24 cellular contexts compared by ENCODE assay signal in the genomic region with DNA sequence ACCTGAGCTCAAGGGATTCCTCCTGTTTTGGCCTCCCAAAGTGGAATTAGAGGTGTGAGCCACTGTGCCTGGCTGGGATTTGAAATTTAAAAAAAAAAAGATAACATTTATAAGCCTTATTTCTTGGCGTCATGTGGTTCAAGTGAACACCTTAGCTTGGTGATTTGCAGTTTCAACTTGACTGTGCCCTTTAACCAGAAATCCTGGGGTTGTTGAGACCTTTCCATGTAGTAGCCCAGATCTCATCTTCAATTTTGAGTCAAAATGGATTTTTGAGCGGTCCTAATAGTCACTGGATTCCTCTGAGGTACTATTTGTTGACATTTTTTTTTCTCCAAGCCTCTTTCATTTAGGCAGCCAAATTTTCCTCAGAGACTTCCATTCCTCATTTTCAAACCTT. TPM values are rescaled to one million over a fixed set of nuclear protein-coding genes. Genes with fewer than 3 reads are reported as not detected.
DNase-seq lines count a peak whose midpoint lies in the region; ATAC-seq and TF ChIP-seq lines count a peak whose summit lies in the region.
"Had no signal": no experiment of that assay in that cellular context is flagged by ENCODE, and none has a peak within 500 bp of the region (broad histone marks: within the 10 kb centered on the region; RNA-seq: fewer than 3 reads in every experiment).

No MANE protein-coding gene starts in this region.

- no peak overlapping the region for H2BK15ac ChIP-seq in H9 (ENCODE audit: low read depth, low read length)

- no peak overlapping the region for H4K91ac ChIP-seq in H9 (ENCODE audit: insufficient read length, low read depth, low read length)

- no peak overlapping the region for H3K18ac ChIP-seq in H9 (ENCODE audit: insufficient read length, low read depth, low read length)

- peaks cover 3% of the 10 kb centered on the region for H3K27me3 Mint-ChIP-seq in activated naive CD4-positive, alpha-beta T cell treated with anti-CD3 and anti-CD28 coated beads, Interleukin-2, amount 50 U/mL, for 24 hours
- H3K27me3 Mint-ChIP-seq in H9 (ENCODE audit: low read depth) = peaks cover 4% of the 10 kb centered on the region
- peaks cover 6% of the 10 kb centered on the region for H3K27me3 Mint-ChIP-seq in nephron progenitor cell (ENCODE audit: low read depth, poor library complexity)

- no peak overlapping the region for H2BK12ac ChIP-seq in H9 (ENCODE audit: insufficient read length, low read depth, low read length)

- H3K4me1 Mint-ChIP-seq in activated naive CD4-positive, alpha-beta T cell treated with anti-CD3 and anti-CD28 coated beads, Interleukin-2, amount 50 U/mL, for 24 hours = no peaks in the 10 kb centered on the region
- H3K4me1 Mint-ChIP-seq in H9 = peaks cover 16 to 22% of the 10 kb centered on the region in 2 experiments
- peaks cover 48% of the 10 kb centered on the region for H3K4me1 Mint-ChIP-seq in nephron progenitor cell
- H3K4me1 Mint-ChIP-seq: CD4-positive, CD25-positive, alpha-beta regulatory T cell had no signal

- no CpG with 5 or more reads among the region's 2 CpGs for WGBS in H9 (ENCODE audit: extremely low coverage, insufficient read length, low lambda C conversion rate)

- no peak overlapping the region for H3K4me2 ChIP-seq in H9 (ENCODE audit: insufficient read depth, insufficient read length, low read length)
- H3K4me2 ChIP-seq: KMS-11, PC-9 had no signal

- H2BK5ac ChIP-seq in H9 (ENCODE audit: insufficient read length, low read length) = no peak overlapping the region

- H3K27ac Mint-ChIP-seq in activated naive CD4-positive, alpha-beta T cell treated with anti-CD3 and anti-CD28 coated beads, Interleukin-2, amount 50 U/mL, for 24 hours = peak overlapping the region; percentile 46
- 0 out of 7 replicates have a peak overlapping the region, but pooled peaks of 1 of the 3 experiments have one; percentile 1 for H3K27ac Mint-ChIP-seq in H9
- H3K27ac Mint-ChIP-seq in nephron progenitor cell = peak overlapping the region; percentile 83
- H3K27ac Mint-ChIP-seq: HFFc6 had no signal

- no peak overlapping the region for H3T11ph ChIP-seq in H9 (ENCODE audit: low read length)

- no peaks in the 10 kb centered on the region for H3K9me3 Mint-ChIP-seq in activated naive CD4-positive, alpha-beta T cell treated with anti-CD3 and anti-CD28 coated beads, Interleukin-2, amount 50 U/mL, for 24 hours
- no peaks in the 10 kb centered on the region for H3K9me3 Mint-ChIP-seq in H9
- no peaks in the 10 kb centered on the region for H3K9me3 Mint-ChIP-seq in nephron progenitor cell
- H3K9me3 Mint-ChIP-seq: CD4-positive, CD25-positive, alpha-beta regulatory T cell; HFFc6; IgD-negative memory B cell had no signal

- H3K79me1 ChIP-seq in H9 (ENCODE audit: insufficient read depth, low read depth, low read length, poor library complexity, severe bottlenecking) = no peaks in the 10 kb centered on the region

- no peak overlapping the region for H3K4me3 Mint-ChIP-seq in activated naive CD4-positive, alpha-beta T cell treated with anti-CD3 and anti-CD28 coated beads, Interleukin-2, amount 50 U/mL, for 24 hours
- H3K4me3 Mint-ChIP-seq in H9 = no peak overlapping the region
- H3K4me3 Mint-ChIP-seq in nephron progenitor cell = no peak overlapping the region
- H3K4me3 Mint-ChIP-seq: CD4-positive, CD25-positive, alpha-beta regulatory T cell; HFFc6 had no signal

- no peaks in the 10 kb centered on the region for H3K27me3 ChIP-seq in H9 (ENCODE audit: insufficient read depth, low read length)
- H3K27me3 ChIP-seq: BLaER1 had no signal

- no peak overlapping the region for H3K9ac ChIP-seq in H9 (ENCODE audit: extremely low read depth, insufficient read length, low read length)
- H3K9ac ChIP-seq: BLaER1, KMS-11 had no signal

- H3K27ac ChIP-seq in H9 (ENCODE audit: insufficient read length, low read depth, low read length) = no peak overlapping the region
- H3K27ac ChIP-seq: BLaER1, KMS-11, PC-9 had no signal

- TF ChIP-seq CTCF in H9 (conservative IDR thresholded peaks at IDR 0.05) (no peak), nephron progenitor cell (IDR thresholded peaks at IDR 0.05) (no peak)

- no peak overlapping the region for H2BK20ac ChIP-seq in H9 (ENCODE audit: low read depth, low read length, poor library complexity, severe bottlenecking)

- H3K79me2 ChIP-seq in H9 (ENCODE audit: insufficient read depth, low read length) = no peaks in the 10 kb centered on the region

- H3K14ac ChIP-seq in H9 (ENCODE audit: insufficient read depth, low read length) = no peak overlapping the region

- H2BK120ac ChIP-seq in H9 (ENCODE audit: low read depth, low read length, poor library complexity, severe bottlenecking) = no peak overlapping the region

- no peaks in the 10 kb centered on the region for H3K23me2 ChIP-seq in H9 (ENCODE audit: insufficient read length, low read depth, low read length, poor library complexity, severe bottlenecking)

- no peak for ATAC-seq in HG03175 (IDR thresholded peaks at IDR 0.05; ENCODE audit: unreplicated experiment)

- DNase-seq in activated naive CD4-positive, alpha-beta T cell treated with Interleukin-2 at 50 U/mL for 16 hours = no peak
- DNase-seq in H9 (no peak), nephron progenitor cell (no peak), COLO668 (lab: John Stamatoyannopoulos, UW; ENCODE audit: unreplicated experiment) (no peak)
- DNase-seq in activated CD8-positive, alpha-beta memory T cell treated with anti-CD3 and anti-CD28 coated beads for 24 hours = no peak
- DNase-seq: CD4-positive, CD25-positive, alpha-beta regulatory T cell; DMS53; HFFc6; MM.1S; NCI-H2029; NCI-H446; NCI-H524 treated with DMSO at 0.1 percent for 48 hours; NCI-H774; PC-9; Right ventricle myocardium superior; RPMI8226 had no signal

- no peak overlapping the region for H3K4ac ChIP-seq in H9 (ENCODE audit: low read depth, low read length)

- H3K56ac ChIP-seq in H9 (ENCODE audit: insufficient read length, low read depth, low read length) = peak overlapping the region; percentile 70

- H3K9me3 ChIP-seq in H9 (ENCODE audit: control insufficient read depth, low read depth, low read length) = no peaks in the 10 kb centered on the region
- H3K9me3 ChIP-seq: BLaER1, HAP-1 had no signal

- H4K20me1 ChIP-seq in H9 (ENCODE audit: control insufficient read depth, insufficient read depth, insufficient read length) = no peaks in the 10 kb centered on the region
- H4K20me1 ChIP-seq: BLaER1 had no signal

- H4K5ac ChIP-seq in H9 (ENCODE audit: insufficient read length, low read depth, low read length) = no peak overlapping the region

- no peak overlapping the region for H2AFZ ChIP-seq in H9 (ENCODE audit: low read length)
- H2AFZ ChIP-seq: PC-9 had no signal

- no peak overlapping the region for H4K8ac ChIP-seq in H9 (replicated peaks; ENCODE audit: insufficient read length, low read depth, low read length)

- H3K36me3 Mint-ChIP-seq in activated naive CD4-positive, alpha-beta T cell treated with anti-CD3 and anti-CD28 coated beads, Interleukin-2, amount 50 U/mL, for 24 hours = no peaks in the 10 kb centered on the region
- no peaks in the 10 kb centered on the region for H3K36me3 Mint-ChIP-seq in H9 (ENCODE audit: insufficient read depth in 1 of 3, low read depth in 3 of 3)
- H3K36me3 Mint-ChIP-seq in nephron progenitor cell (ENCODE audit: low read depth) = no peaks in the 10 kb centered on the region
- H3K36me3 Mint-ChIP-seq: CD4-positive, CD25-positive, alpha-beta regulatory T cell; IgD-negative memory B cell had no signal

- H3K4me1 ChIP-seq in H9 (ENCODE audit: insufficient read depth, low read length) = peaks cover 5% of the 10 kb centered on the region; the same call in 1 of the 2 replicates

- no peak overlapping the region for H3K23ac ChIP-seq in H9 (ENCODE audit: insufficient read length, low read depth, low read length)

- no peak overlapping the region for H2AK5ac ChIP-seq in H9 (ENCODE audit: insufficient read length, low read length)

RNA-seq across cellular contexts. Expression of gene FBXW4, which starts 29.5 kb away (rescaled TPM):
- total RNA-seq in H9 (2021) = 40.6 and 41.6 TPM in 2 replicates

RNA-seq across cellular contexts. Expression of gene FGF8, which starts 51.5 kb away (rescaled TPM):
- total RNA-seq in H9 (2021) = 14.3 and 20.2 TPM in 2 replicates
- total RNA-seq: CD4-positive, CD25-positive, alpha-beta regulatory T cell; Daoy; HFFc6; PC-9; Right ventricle myocardium superior; SK-MEL-5 had no signal

RNA-seq across cellular contexts. Expression of gene NPM3, which starts 58.8 kb away (rescaled TPM):
- total RNA-seq in H9 (2021) = 133 and 139 TPM in 2 replicates
